1 cellular context compared by ENCODE assay signal in genomic region chr9:35367451-35367850, GRCh38.
TF ChIP-seq lines count a peak whose summit lies in the region.

No MANE protein-coding gene starts in this region.

TF ChIP-seq in HepG2, 621 proteins besides CTCF, POLR2A, EP300 and RAD21 (continued from another document):
- TF ChIP-seq TBL1XR1 (IDR thresholded peaks at IDR 0.05; ENCODE audit: borderline replicate concordance, low read length, partially characterized antibody) = no peak
- no peak for TF ChIP-seq XRCC5 (optimal IDR thresholded peaks at IDR 0.05; ENCODE audit: low read length)
- TF ChIP-seq CEBPG (CRISPR knock-in tag; IDR thresholded peaks at IDR 0.05) = no peak
- TF ChIP-seq NFKBIZ (CRISPR knock-in tag; IDR thresholded peaks at IDR 0.05) = no peak
TF ChIP-seq in HepG2: peak in this region for 0.
